39 cellular contexts compared by ENCODE assay signal in genomic region chr10:74400186-74400585, GRCh38.
"Had no signal": no experiment of that assay in that cellular context is flagged by ENCODE, and none has a peak within 500 bp of the region (broad histone marks: within the 10 kb centered on the region; RNA-seq: fewer than 3 reads in every experiment).

No MANE protein-coding gene starts in this region.

- ATAC-seq: activated naive CD4-positive, alpha-beta T cell treated with anti-CD3 and anti-CD28 coated beads, Interleukin-2, amount 50 U/mL, for 72 hours; activated naive CD8-positive, alpha-beta T cell treated with anti-CD3 and anti-CD28 coated beads, Interleukin-2, amount 50 U/mL, for 24 hours; activated T-cell treated with anti-CD3 and anti-CD28 coated beads, Interleukin-2, amount 50 U/mL, for 4 hours; activated T-cell treated with anti-CD3 and anti-CD28 coated beads, Interleukin-2, amount 50 U/mL, for 72 hours; activated T-helper 17 cell treated with anti-CD3 and anti-CD28 coated beads, Interleukin-2, amount 50 U/mL, for 72 hours; body of pancreas had no signal

- H3K27me3 Mint-ChIP-seq: activated naive CD4-positive, alpha-beta T cell treated with anti-CD3 and anti-CD28 coated beads, Interleukin-2, amount 10 ng/mL, durations not matched to agents 7 days and 5 days; activated naive CD4-positive, alpha-beta T cell treated with anti-CD3 and anti-CD28 coated beads, Interleukin-2, amount 50 U/mL, for 24 hours; activated naive CD8-positive, alpha-beta T cell; activated naive CD8-positive, alpha-beta T cell treated with anti-CD3 and anti-CD28 coated beads for 36 hours; activated naive CD8-positive, alpha-beta T cell treated with anti-CD3 and anti-CD28 coated beads, Interleukin-2, amount 10 ng/mL, durations not matched to agents 7 days and 5 days; activated naive CD8-positive, alpha-beta T cell treated with anti-CD3 and anti-CD28 coated beads, Interleukin-2, amount 50 U/mL, for 24 hours; activated T-cell treated with anti-CD3 and anti-CD28 coated beads, Interleukin-2, amount 50 U/mL, for 24 hours; activated T-helper 17 cell treated with anti-CD3 and anti-CD28 coated beads, Interleukin-2, amount 50 U/mL, for 72 hours; brain; central memory CD8-positive, alpha-beta T cell had no signal

- H3K36me3 ChIP-seq: adrenal gland, ascending aorta, brain microvascular endothelial cell, breast epithelium, cardiac muscle cell had no signal

- H3K4me1 ChIP-seq: adrenal gland, ascending aorta, body of pancreas, breast epithelium had no signal

- H3K9me3 Mint-ChIP-seq: activated naive CD4-positive, alpha-beta T cell treated with anti-CD3 and anti-CD28 coated beads, Interleukin-2, amount 10 ng/mL, durations not matched to agents 7 days and 5 days; activated naive CD4-positive, alpha-beta T cell treated with anti-CD3 and anti-CD28 coated beads, Interleukin-2, amount 50 U/mL, for 24 hours; activated naive CD8-positive, alpha-beta T cell treated with anti-CD3 and anti-CD28 coated beads, Interleukin-2, amount 50 U/mL, for 24 hours; activated T-cell treated with anti-CD3 and anti-CD28 coated beads, Interleukin-2, amount 50 U/mL, for 24 hours; activated T-cell treated with anti-CD3 and anti-CD28 coated beads, Interleukin-2, amount 50 U/mL, for 4 hours; activated T-helper 1 cell treated with anti-CD3 and anti-CD28 coated beads, Interleukin-12 subunit alpha, Interleukin-12 subunit beta, Interleukin-2, Interleukin-4 antibody, amounts not matched to agents 30 ng/mL and 10 ng/mL and 1 ng/mL, durations not matched to agents 14 hours and 24 hours and 36 hours; activated T-helper 2 cell treated with anti-CD3 and anti-CD28 coated beads, Interferon-gamma antibody, Interleukin-2, Interleukin-4, amounts not matched to agents 10 μg/mL and 5 μg/mL and 100 μg/mL, durations not matched to agents 14 hours and 24 hours and 36 hours; central memory CD8-positive, alpha-beta T cell had no signal

- DNase-seq: activated effector memory CD4-positive, alpha-beta T cell treated with anti-CD3 and anti-CD28 coated beads, Interleukin-2, amount 50 U/mL, for 16 hours; activated effector memory CD4-positive, alpha-beta T cell treated with Interleukin-2 at 50 U/mL for 16 hours; activated gamma-delta T cell; activated gamma-delta T cell treated with Interleukin-2 at 50 U/mL for 16 hours; activated naive CD4-positive, alpha-beta T cell; activated naive CD4-positive, alpha-beta T cell treated with anti-CD3 and anti-CD28 coated beads for 36 hours; activated naive CD4-positive, alpha-beta T cell treated with anti-CD3 and anti-CD28 coated beads, Interleukin-2, amount 10 ng/mL, durations not matched to agents 7 days and 5 days; activated naive CD4-positive, alpha-beta T cell treated with anti-CD3 and anti-CD28 coated beads, Interleukin-2, amount 50 U/mL, for 16 hours; activated naive CD4-positive, alpha-beta T cell treated with Interleukin-2 at 50 U/mL for 16 hours; activated naive CD8-positive, alpha-beta T cell treated with anti-CD3 and anti-CD28 coated beads for 36 hours; activated naive CD8-positive, alpha-beta T cell treated with anti-CD3 and anti-CD28 coated beads, Interleukin-2, amount 10 ng/mL, durations not matched to agents 7 days and 5 days; activated naive CD8-positive, alpha-beta T cell treated with anti-CD3 and anti-CD28 coated beads, Interleukin-2, amount 50 U/mL, for 24 hours; activated T-cell treated with anti-CD3 and anti-CD28 coated beads, Interleukin-2, amount 50 U/mL, for 24 hours; activated T-cell treated with anti-CD3 and anti-CD28 coated beads, Interleukin-2, amount 50 U/mL, for 4 hours; activated T-cell treated with anti-CD3 and anti-CD28 coated beads, Interleukin-2, amount 50 U/mL, for 48 hours; activated T-cell treated with anti-CD3 and anti-CD28 coated beads, Interleukin-2, amount 50 U/mL, for 72 hours; adrenal gland; amniotic stem cell; amygdala; anterior cingulate cortex; aorta; body of pancreas; brain microvascular endothelial cell; caudate nucleus; central memory CD4-positive, alpha-beta T cell; cerebellar nuclear complex had no signal

- FAIRE-seq: astrocyte, bronchial epithelial cell had no signal

- H3K27ac Mint-ChIP-seq: activated naive CD4-positive, alpha-beta T cell treated with anti-CD3 and anti-CD28 coated beads for 36 hours; activated naive CD4-positive, alpha-beta T cell treated with anti-CD3 and anti-CD28 coated beads, Interleukin-2, amount 10 ng/mL, durations not matched to agents 7 days and 5 days; activated naive CD4-positive, alpha-beta T cell treated with anti-CD3 and anti-CD28 coated beads, Interleukin-2, amount 50 U/mL, for 24 hours; activated naive CD8-positive, alpha-beta T cell; activated naive CD8-positive, alpha-beta T cell treated with anti-CD3 and anti-CD28 coated beads for 36 hours; activated naive CD8-positive, alpha-beta T cell treated with anti-CD3 and anti-CD28 coated beads, Interleukin-2, amount 10 ng/mL, durations not matched to agents 7 days and 5 days; activated naive CD8-positive, alpha-beta T cell treated with anti-CD3 and anti-CD28 coated beads, Interleukin-2, amount 50 U/mL, for 24 hours; activated T-cell treated with anti-CD3 and anti-CD28 coated beads, Interleukin-2, amount 50 U/mL, for 24 hours; activated T-cell treated with anti-CD3 and anti-CD28 coated beads, Interleukin-2, amount 50 U/mL, for 72 hours; activated T-helper 1 cell treated with anti-CD3 and anti-CD28 coated beads, Interleukin-12 subunit alpha, Interleukin-12 subunit beta, Interleukin-2, Interleukin-4 antibody, amounts not matched to agents 30 ng/mL and 10 ng/mL and 1 ng/mL, durations not matched to agents 14 hours and 24 hours and 36 hours; activated T-helper 17 cell treated with anti-CD3 and anti-CD28 coated beads, Interleukin-2, amount 50 U/mL, for 72 hours; activated T-helper 2 cell treated with anti-CD3 and anti-CD28 coated beads, Interferon-gamma antibody, Interleukin-2, Interleukin-4, amounts not matched to agents 10 μg/mL and 5 μg/mL and 100 μg/mL, durations not matched to agents 14 hours and 24 hours and 36 hours had no signal

- H3K4me3 ChIP-seq: adrenal gland, ascending aorta, body of pancreas, breast epithelium, cardiac muscle cell had no signal

- H3K4me3 Mint-ChIP-seq: activated naive CD4-positive, alpha-beta T cell treated with anti-CD3 and anti-CD28 coated beads for 36 hours; activated naive CD4-positive, alpha-beta T cell treated with anti-CD3 and anti-CD28 coated beads, Interleukin-2, amount 10 ng/mL, durations not matched to agents 7 days and 5 days; activated naive CD4-positive, alpha-beta T cell treated with anti-CD3 and anti-CD28 coated beads, Interleukin-2, amount 50 U/mL, for 24 hours; activated naive CD8-positive, alpha-beta T cell; activated naive CD8-positive, alpha-beta T cell treated with anti-CD3 and anti-CD28 coated beads for 36 hours; activated naive CD8-positive, alpha-beta T cell treated with anti-CD3 and anti-CD28 coated beads, Interleukin-2, amount 10 ng/mL, durations not matched to agents 7 days and 5 days; activated naive CD8-positive, alpha-beta T cell treated with anti-CD3 and anti-CD28 coated beads, Interleukin-2, amount 50 U/mL, for 24 hours; activated T-cell treated with anti-CD3 and anti-CD28 coated beads, Interleukin-2, amount 50 U/mL, for 24 hours; activated T-cell treated with anti-CD3 and anti-CD28 coated beads, Interleukin-2, amount 50 U/mL, for 4 hours; activated T-cell treated with anti-CD3 and anti-CD28 coated beads, Interleukin-2, amount 50 U/mL, for 72 hours; activated T-helper 1 cell treated with anti-CD3 and anti-CD28 coated beads, Interleukin-12 subunit alpha, Interleukin-12 subunit beta, Interleukin-2, Interleukin-4 antibody, amounts not matched to agents 30 ng/mL and 10 ng/mL and 1 ng/mL, durations not matched to agents 14 hours and 24 hours and 36 hours; activated T-helper 17 cell treated with anti-CD3 and anti-CD28 coated beads, Interleukin-2, amount 50 U/mL, for 72 hours; brain; central memory CD8-positive, alpha-beta T cell had no signal

- H3K27me3 ChIP-seq: adrenal gland, ascending aorta, body of pancreas, brain microvascular endothelial cell, breast epithelium, cardiac muscle cell had no signal

- H3K27ac ChIP-seq: adrenal gland, ascending aorta, body of pancreas, brain microvascular endothelial cell, breast epithelium, cardiac muscle cell had no signal

- H3K9me3 ChIP-seq: adrenal gland, ascending aorta had no signal

- H3K4me1 Mint-ChIP-seq: activated naive CD4-positive, alpha-beta T cell treated with anti-CD3 and anti-CD28 coated beads, Interleukin-2, amount 10 ng/mL, durations not matched to agents 7 days and 5 days; activated naive CD4-positive, alpha-beta T cell treated with anti-CD3 and anti-CD28 coated beads, Interleukin-2, amount 50 U/mL, for 24 hours; activated naive CD8-positive, alpha-beta T cell treated with anti-CD3 and anti-CD28 coated beads for 36 hours; activated naive CD8-positive, alpha-beta T cell treated with anti-CD3 and anti-CD28 coated beads, Interleukin-2, amount 10 ng/mL, durations not matched to agents 7 days and 5 days; activated naive CD8-positive, alpha-beta T cell treated with anti-CD3 and anti-CD28 coated beads, Interleukin-2, amount 50 U/mL, for 24 hours; brain had no signal
